ENCODE assay signal across 1 cellular context in genomic region chr22:37607010-37607911, GRCh38.
A peak's percentile ranks its signal among the peaks of the same experiment; 100 is the strongest.
TF ChIP-seq lines count a peak whose summit lies in the region.

No MANE protein-coding gene starts in this region.

TF ChIP-seq in K562, 482 proteins besides CTCF, POLR2A, EP300 and RAD21 (continues in another document):
- TF ChIP-seq ADNP (tag; IDR thresholded peaks at IDR 0.05), result no peak
- no peak for TF ChIP-seq TRIM24 (IDR thresholded peaks at IDR 0.05)
- TF ChIP-seq USF1 (CRISPR knock-in tag; IDR thresholded peaks at IDR 0.05), result no peak
- no peak for TF ChIP-seq MBD1 (CRISPR knock-in tag; IDR thresholded peaks at IDR 0.05)
- TF ChIP-seq BACH1 (tag; IDR thresholded peaks at IDR 0.05), result no peak
- TF ChIP-seq CREB1 (IDR thresholded peaks at IDR 0.05), result peak; percentile 45; the same call in 1 of the 2 replicates
- peak; percentile 53; the same call in 1 of the 2 replicates for TF ChIP-seq CREB1 (CRISPR knock-in tag; IDR thresholded peaks at IDR 0.05)
- TF ChIP-seq RB1 (IDR thresholded peaks at IDR 0.05; ENCODE audit: low read depth), result peak; percentile 66; the same call in 1 of the 2 replicates
- no peak for TF ChIP-seq PHF21A (IDR thresholded peaks at IDR 0.05; ENCODE audit: borderline replicate concordance, low read depth)
- TF ChIP-seq E4F1 (CRISPR knock-in tag; IDR thresholded peaks at IDR 0.05; ENCODE audit: borderline replicate concordance), result no peak
- TF ChIP-seq ZNF217 (CRISPR knock-in tag; IDR thresholded peaks at IDR 0.05), result no peak
- TF ChIP-seq MITF (IDR thresholded peaks at IDR 0.05), result no peak
- TF ChIP-seq ZNF12 (CRISPR knock-in tag; IDR thresholded peaks at IDR 0.05), result no peak
- TF ChIP-seq CREM (IDR thresholded peaks at IDR 0.05; ENCODE audit: low read depth), result peak; percentile 77
- TF ChIP-seq CBFB (CRISPR knock-in tag; IDR thresholded peaks at IDR 0.05), result no peak
- TF ChIP-seq RREB1 (CRISPR knock-in tag; IDR thresholded peaks at IDR 0.05), result 0 out of 2 replicates have a peak, but pooled peaks have one; percentile 53
- peak; percentile 44; the same call in 1 of the 2 replicates for TF ChIP-seq MTA1 (IDR thresholded peaks at IDR 0.05; ENCODE audit: borderline replicate concordance)
- peak; percentile 35; the same call in 1 of the 2 replicates for TF ChIP-seq CXXC5 (CRISPR knock-in tag; IDR thresholded peaks at IDR 0.05)
- TF ChIP-seq POLR3A (IDR thresholded peaks at IDR 0.05; ENCODE audit: borderline replicate concordance, extremely low read depth, insufficient read depth, insufficient read length), result no peak
- TF ChIP-seq ESRRA (IDR thresholded peaks at IDR 0.05; ENCODE audit: borderline replicate concordance, low read depth), result peak; percentile 38; the same call in 1 of the 2 replicates
- no peak for TF ChIP-seq ZFP91 (CRISPR knock-in tag; IDR thresholded peaks at IDR 0.05)
- no peak for TF ChIP-seq TCFL5 (CRISPR knock-in tag; conservative IDR thresholded peaks at IDR 0.05)
- TF ChIP-seq KLF16 (IDR thresholded peaks at IDR 0.05), result peak; percentile 41; the same call in 1 of the 2 replicates
- no peak for TF ChIP-seq ZNF41 (CRISPR knock-in tag; conservative IDR thresholded peaks at IDR 0.05)
- TF ChIP-seq ZNF24 (IDR thresholded peaks at IDR 0.05), result no peak
- TF ChIP-seq POLR2B (IDR thresholded peaks at IDR 0.05; ENCODE audit: low read depth, partially characterized antibody), result no peak
- 0 out of 2 replicates have a peak, but pooled peaks have one; percentile 2 for TF ChIP-seq NFE2 (IDR thresholded peaks at IDR 0.05; ENCODE audit: low read depth)
- TF ChIP-seq ATF1 (CRISPR knock-in tag; IDR thresholded peaks at IDR 0.05), result no peak
- TF ChIP-seq ATF1 (tag; IDR thresholded peaks at IDR 0.05), result peak; percentile 83
- no peak for TF ChIP-seq HNRNPLL (IDR thresholded peaks at IDR 0.05; ENCODE audit: low read depth, low read length, poor library complexity, severe bottlenecking)
- TF ChIP-seq TSHZ1 (CRISPR knock-in tag; IDR thresholded peaks at IDR 0.05), result no peak
- peak; percentile 31; the same call in 1 of the 2 replicates for TF ChIP-seq JUND (IDR thresholded peaks at IDR 0.05; ENCODE audit: borderline replicate concordance, low read depth, low read length)
- no peak; the same call in 2 of the 3 replicates for TF ChIP-seq JUND (tag; IDR thresholded peaks at IDR 0.05; ENCODE audit: borderline replicate concordance, low read depth, low read length)
- TF ChIP-seq ZBTB2 (IDR thresholded peaks at IDR 0.05), result peak; percentile 34; the same call in 1 of the 2 replicates
- no peak for TF ChIP-seq ETV1 (tag; conservative IDR thresholded peaks at IDR 0.05; ENCODE audit: low read depth)
- peak; percentile 97 for TF ChIP-seq SMARCB1 (IDR thresholded peaks at IDR 0.05; ENCODE audit: insufficient read length, low read depth)
- 0 out of 2 replicates have a peak, but pooled peaks have one; percentile 32 for TF ChIP-seq SNIP1 (IDR thresholded peaks at IDR 0.05; ENCODE audit: low read depth)
- TF ChIP-seq GATAD2B (IDR thresholded peaks at IDR 0.05; ENCODE audit: borderline replicate concordance), result 0 out of 2 replicates have a peak, but pooled peaks have one; percentile 55
- TF ChIP-seq MXI1 (IDR thresholded peaks at IDR 0.05; ENCODE audit: low read depth, low read length), result no peak
- TF ChIP-seq CTBP1 (IDR thresholded peaks at IDR 0.05; ENCODE audit: borderline replicate concordance), result peak; percentile 98
- peak; percentile 26; the same call in 1 of the 2 replicates for TF ChIP-seq ATF7 (IDR thresholded peaks at IDR 0.05)
- no peak for TF ChIP-seq ZNF140 (CRISPR knock-in tag; IDR thresholded peaks at IDR 0.05)
- TF ChIP-seq BRF2 (IDR thresholded peaks at IDR 0.05; ENCODE audit: borderline replicate concordance, insufficient read depth, insufficient read length), result no peak
- 0 out of 2 replicates have a peak, but pooled peaks have one; percentile 43 for TF ChIP-seq XRCC5 (IDR thresholded peaks at IDR 0.05; ENCODE audit: low read depth, low read length)
